In the genomic region with DNA sequence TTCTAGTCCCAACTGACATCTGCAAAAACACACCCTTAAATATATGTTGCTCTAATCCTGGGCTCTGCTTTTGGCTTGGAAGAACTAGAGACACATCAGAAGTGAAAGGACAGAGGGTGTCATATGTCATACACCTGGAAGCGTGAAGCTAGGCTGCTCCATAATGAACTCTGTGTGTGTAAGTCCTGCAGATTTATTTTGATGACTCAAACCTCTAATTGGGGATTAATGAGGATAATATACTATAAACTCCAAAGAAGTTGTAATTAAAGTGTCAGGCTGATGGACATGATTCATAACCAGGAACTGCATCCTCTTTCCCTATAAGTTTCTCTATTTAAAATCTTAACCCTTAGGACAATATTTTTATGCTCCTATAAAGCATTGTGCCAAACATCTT, we compare ENCODE assay signal across 19 cellular contexts. TPM values are rescaled to one million over a fixed set of nuclear protein-coding genes. Genes with fewer than 3 reads are reported as not detected.
"Had no signal": no experiment of that assay in that cellular context is flagged by ENCODE, and none has a peak within 500 bp of the region (broad histone marks: within the 10 kb centered on the region; RNA-seq: fewer than 3 reads in every experiment).

No MANE protein-coding gene starts in this region.

- DNase-seq: activated B cell treated with CpG ODN at 0.5 μM for 24 hours; activated CD4-positive, alpha-beta T cell treated with anti-CD3 and anti-CD28 coated beads, Interleukin-2, amount 10 ng/mL, durations not matched to agents 7 days and 5 days; activated CD8-positive, alpha-beta memory T cell treated with anti-CD3 and anti-CD28 coated beads for 24 hours; activated naive CD4-positive, alpha-beta T cell treated with Interleukin-2 at 50 U/mL for 16 hours; esophagus squamous epithelium; foreskin keratinocyte; heart right ventricle; islet precursor cell; mammary epithelial cell; naive thymus-derived CD4-positive, alpha-beta T cell; occipital lobe; right cardiac atrium; trophoblast cell had no signal

- H3K27ac Mint-ChIP-seq: activated B cell treated with CpG ODN at 0.5 μM for 24 hours; activated CD4-positive, alpha-beta T cell treated with anti-CD3 and anti-CD28 coated beads, Interleukin-2, amount 10 ng/mL, durations not matched to agents 7 days and 5 days; naive thymus-derived CD4-positive, alpha-beta T cell; progenitor cell of endocrine pancreas; stimulated activated effector memory CD8-positive, alpha-beta T cell treated with anti-CD3 and anti-CD28 coated beads, Interleukin-12 subunit alpha, Interleukin-12 subunit beta, amount 100 ng/mL, for 72 hours had no signal

- ATAC-seq: heart right ventricle; left lobe of liver; naive thymus-derived CD4-positive, alpha-beta T cell; right cardiac atrium; stimulated activated effector memory CD8-positive, alpha-beta T cell treated with anti-CD3 and anti-CD28 coated beads, Interleukin-12 subunit alpha, Interleukin-12 subunit beta, amount 100 ng/mL, for 72 hours had no signal

- H3K9me3 ChIP-seq: esophagus squamous epithelium had no signal

- H3K36me3 Mint-ChIP-seq: naive thymus-derived CD4-positive, alpha-beta T cell; stimulated activated effector memory CD8-positive, alpha-beta T cell treated with anti-CD3 and anti-CD28 coated beads, Interleukin-12 subunit alpha, Interleukin-12 subunit beta, amount 100 ng/mL, for 72 hours had no signal

- H3K4me1 Mint-ChIP-seq: stimulated activated effector memory CD8-positive, alpha-beta T cell treated with anti-CD3 and anti-CD28 coated beads, Interleukin-12 subunit alpha, Interleukin-12 subunit beta, amount 100 ng/mL, for 72 hours had no signal

- H3K9me3 Mint-ChIP-seq: activated B cell treated with CpG ODN at 0.5 μM for 24 hours; activated CD4-positive, alpha-beta T cell treated with anti-CD3 and anti-CD28 coated beads, Interleukin-2, amount 10 ng/mL, durations not matched to agents 7 days and 5 days; stimulated activated effector memory CD8-positive, alpha-beta T cell treated with anti-CD3 and anti-CD28 coated beads, Interleukin-12 subunit alpha, Interleukin-12 subunit beta, amount 100 ng/mL, for 72 hours had no signal

- H3K4me3 Mint-ChIP-seq: activated B cell treated with CpG ODN at 0.5 μM for 24 hours; activated CD4-positive, alpha-beta T cell treated with anti-CD3 and anti-CD28 coated beads, Interleukin-2, amount 10 ng/mL, durations not matched to agents 7 days and 5 days; stimulated activated effector memory CD8-positive, alpha-beta T cell treated with anti-CD3 and anti-CD28 coated beads, Interleukin-12 subunit alpha, Interleukin-12 subunit beta, amount 100 ng/mL, for 72 hours had no signal

RNA-seq across cellular contexts. Expression of gene KCNK10, which starts 4.4 kb away (rescaled TPM):
- total RNA-seq: activated CD4-positive, alpha-beta T cell treated with anti-CD3 and anti-CD28 coated beads, Interleukin-2, amount 10 ng/mL, durations not matched to agents 7 days and 5 days; cardiac septum; left lobe of liver; right cardiac atrium; smooth muscle cell; subcutaneous adipose tissue had no signal
